Comparison of ENCODE assay signal across 2 cellular contexts in the genomic region with DNA sequence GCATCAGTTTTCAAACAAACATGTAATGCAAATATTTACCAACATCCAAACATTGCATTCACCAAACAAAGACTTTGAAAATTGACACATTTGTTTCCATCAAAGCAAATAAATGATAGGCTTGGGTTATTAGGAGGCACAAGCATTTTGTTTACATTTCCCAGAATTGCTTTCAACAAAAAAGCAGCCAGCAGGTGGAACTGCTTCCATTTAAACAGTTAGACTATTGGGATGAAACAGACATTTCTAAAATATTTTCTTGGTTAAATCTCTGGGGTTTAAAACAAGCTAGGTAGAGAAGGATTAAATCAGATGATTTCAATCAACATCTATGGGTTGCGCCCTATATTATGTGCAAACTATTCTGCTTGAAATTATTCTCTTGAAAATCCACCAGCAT.
TF ChIP-seq lines count a peak whose summit lies in the region.

No MANE protein-coding gene starts in this region.

TF ChIP-seq in HepG2, 621 proteins besides CTCF, POLR2A, EP300 and RAD21:
- TF ChIP-seq ZNF557 (CRISPR knock-in tag; IDR thresholded peaks at IDR 0.05) = no peak
- TF ChIP-seq STAG1 (CRISPR knock-in tag; IDR thresholded peaks at IDR 0.05) = peak; percentile 42

TF ChIP-seq in GM12878, 131 proteins besides CTCF, POLR2A, EP300 and RAD21:
- TF ChIP-seq ZNF24 (IDR thresholded peaks at IDR 0.05) = no peak
- TF ChIP-seq RBBP5 (conservative IDR thresholded peaks at IDR 0.05) = no peak
- TF ChIP-seq, protein P1, sequence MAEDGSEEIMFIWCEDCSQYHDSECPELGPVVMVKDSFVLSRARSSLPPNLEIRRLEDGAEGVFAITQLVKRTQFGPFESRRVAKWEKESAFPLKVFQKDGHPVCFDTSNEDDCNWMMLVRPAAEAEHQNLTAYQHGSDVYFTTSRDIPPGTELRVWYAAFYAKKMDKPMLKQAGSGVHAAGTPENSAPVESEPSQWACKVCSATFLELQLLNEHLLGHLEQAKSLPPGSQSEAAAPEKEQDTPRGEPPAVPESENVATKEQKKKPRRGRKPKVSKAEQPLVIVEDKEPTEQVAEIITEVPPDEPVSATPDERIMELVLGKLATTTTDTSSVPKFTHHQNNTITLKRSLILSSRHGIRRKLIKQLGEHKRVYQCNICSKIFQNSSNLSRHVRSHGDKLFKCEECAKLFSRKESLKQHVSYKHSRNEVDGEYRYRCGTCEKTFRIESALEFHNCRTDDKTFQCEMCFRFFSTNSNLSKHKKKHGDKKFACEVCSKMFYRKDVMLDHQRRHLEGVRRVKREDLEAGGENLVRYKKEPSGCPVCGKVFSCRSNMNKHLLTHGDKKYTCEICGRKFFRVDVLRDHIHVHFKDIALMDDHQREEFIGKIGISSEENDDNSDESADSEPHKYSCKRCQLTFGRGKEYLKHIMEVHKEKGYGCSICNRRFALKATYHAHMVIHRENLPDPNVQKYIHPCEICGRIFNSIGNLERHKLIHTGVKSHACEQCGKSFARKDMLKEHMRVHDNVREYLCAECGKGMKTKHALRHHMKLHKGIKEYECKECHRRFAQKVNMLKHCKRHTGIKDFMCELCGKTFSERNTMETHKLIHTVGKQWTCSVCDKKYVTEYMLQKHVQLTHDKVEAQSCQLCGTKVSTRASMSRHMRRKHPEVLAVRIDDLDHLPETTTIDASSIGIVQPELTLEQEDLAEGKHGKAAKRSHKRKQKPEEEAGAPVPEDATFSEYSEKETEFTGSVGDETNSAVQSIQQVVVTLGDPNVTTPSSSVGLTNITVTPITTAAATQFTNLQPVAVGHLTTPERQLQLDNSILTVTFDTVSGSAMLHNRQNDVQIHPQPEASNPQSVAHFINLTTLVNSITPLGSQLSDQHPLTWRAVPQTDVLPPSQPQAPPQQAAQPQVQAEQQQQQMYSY (CRISPR knock-in tag; IDR thresholded peaks at IDR 0.05) = no peak
- TF ChIP-seq EED (IDR thresholded peaks at IDR 0.05; ENCODE audit: low read depth) = no peak
- TF ChIP-seq, protein P2, sequence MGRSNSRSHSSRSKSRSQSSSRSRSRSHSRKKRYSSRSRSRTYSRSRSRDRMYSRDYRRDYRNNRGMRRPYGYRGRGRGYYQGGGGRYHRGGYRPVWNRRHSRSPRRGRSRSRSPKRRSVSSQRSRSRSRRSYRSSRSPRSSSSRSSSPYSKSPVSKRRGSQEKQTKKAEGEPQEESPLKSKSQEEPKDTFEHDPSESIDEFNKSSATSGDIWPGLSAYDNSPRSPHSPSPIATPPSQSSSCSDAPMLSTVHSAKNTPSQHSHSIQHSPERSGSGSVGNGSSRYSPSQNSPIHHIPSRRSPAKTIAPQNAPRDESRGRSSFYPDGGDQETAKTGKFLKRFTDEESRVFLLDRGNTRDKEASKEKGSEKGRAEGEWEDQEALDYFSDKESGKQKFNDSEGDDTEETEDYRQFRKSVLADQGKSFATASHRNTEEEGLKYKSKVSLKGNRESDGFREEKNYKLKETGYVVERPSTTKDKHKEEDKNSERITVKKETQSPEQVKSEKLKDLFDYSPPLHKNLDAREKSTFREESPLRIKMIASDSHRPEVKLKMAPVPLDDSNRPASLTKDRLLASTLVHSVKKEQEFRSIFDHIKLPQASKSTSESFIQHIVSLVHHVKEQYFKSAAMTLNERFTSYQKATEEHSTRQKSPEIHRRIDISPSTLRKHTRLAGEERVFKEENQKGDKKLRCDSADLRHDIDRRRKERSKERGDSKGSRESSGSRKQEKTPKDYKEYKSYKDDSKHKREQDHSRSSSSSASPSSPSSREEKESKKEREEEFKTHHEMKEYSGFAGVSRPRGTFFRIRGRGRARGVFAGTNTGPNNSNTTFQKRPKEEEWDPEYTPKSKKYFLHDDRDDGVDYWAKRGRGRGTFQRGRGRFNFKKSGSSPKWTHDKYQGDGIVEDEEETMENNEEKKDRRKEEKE (IDR thresholded peaks at IDR 0.05) = no peak
- TF ChIP-seq IKZF2 (IDR thresholded peaks at IDR 0.05) = no peak
- no peak for TF ChIP-seq MEF2A (IDR thresholded peaks at IDR 0.05; ENCODE audit: insufficient read depth, low read depth, low read length)
- no peak for TF ChIP-seq IKZF1 (conservative IDR thresholded peaks at IDR 0.05)
- no peak for TF ChIP-seq FOXM1 (IDR thresholded peaks at IDR 0.05; ENCODE audit: low read depth, low read length)
- no peak for TF ChIP-seq RUNX3 (IDR thresholded peaks at IDR 0.05; ENCODE audit: low read length)
- TF ChIP-seq SIX5 (IDR thresholded peaks at IDR 0.05; ENCODE audit: low read depth, low read length, severe bottlenecking) = no peak
- TF ChIP-seq ZZZ3 (IDR thresholded peaks at IDR 0.05; ENCODE audit: control insufficient read depth, insufficient read length, low read depth) = no peak
- no peak for TF ChIP-seq TCF3 (IDR thresholded peaks at IDR 0.05; ENCODE audit: borderline replicate concordance, insufficient read depth, low read depth, low read length)
- TF ChIP-seq, protein P3, sequence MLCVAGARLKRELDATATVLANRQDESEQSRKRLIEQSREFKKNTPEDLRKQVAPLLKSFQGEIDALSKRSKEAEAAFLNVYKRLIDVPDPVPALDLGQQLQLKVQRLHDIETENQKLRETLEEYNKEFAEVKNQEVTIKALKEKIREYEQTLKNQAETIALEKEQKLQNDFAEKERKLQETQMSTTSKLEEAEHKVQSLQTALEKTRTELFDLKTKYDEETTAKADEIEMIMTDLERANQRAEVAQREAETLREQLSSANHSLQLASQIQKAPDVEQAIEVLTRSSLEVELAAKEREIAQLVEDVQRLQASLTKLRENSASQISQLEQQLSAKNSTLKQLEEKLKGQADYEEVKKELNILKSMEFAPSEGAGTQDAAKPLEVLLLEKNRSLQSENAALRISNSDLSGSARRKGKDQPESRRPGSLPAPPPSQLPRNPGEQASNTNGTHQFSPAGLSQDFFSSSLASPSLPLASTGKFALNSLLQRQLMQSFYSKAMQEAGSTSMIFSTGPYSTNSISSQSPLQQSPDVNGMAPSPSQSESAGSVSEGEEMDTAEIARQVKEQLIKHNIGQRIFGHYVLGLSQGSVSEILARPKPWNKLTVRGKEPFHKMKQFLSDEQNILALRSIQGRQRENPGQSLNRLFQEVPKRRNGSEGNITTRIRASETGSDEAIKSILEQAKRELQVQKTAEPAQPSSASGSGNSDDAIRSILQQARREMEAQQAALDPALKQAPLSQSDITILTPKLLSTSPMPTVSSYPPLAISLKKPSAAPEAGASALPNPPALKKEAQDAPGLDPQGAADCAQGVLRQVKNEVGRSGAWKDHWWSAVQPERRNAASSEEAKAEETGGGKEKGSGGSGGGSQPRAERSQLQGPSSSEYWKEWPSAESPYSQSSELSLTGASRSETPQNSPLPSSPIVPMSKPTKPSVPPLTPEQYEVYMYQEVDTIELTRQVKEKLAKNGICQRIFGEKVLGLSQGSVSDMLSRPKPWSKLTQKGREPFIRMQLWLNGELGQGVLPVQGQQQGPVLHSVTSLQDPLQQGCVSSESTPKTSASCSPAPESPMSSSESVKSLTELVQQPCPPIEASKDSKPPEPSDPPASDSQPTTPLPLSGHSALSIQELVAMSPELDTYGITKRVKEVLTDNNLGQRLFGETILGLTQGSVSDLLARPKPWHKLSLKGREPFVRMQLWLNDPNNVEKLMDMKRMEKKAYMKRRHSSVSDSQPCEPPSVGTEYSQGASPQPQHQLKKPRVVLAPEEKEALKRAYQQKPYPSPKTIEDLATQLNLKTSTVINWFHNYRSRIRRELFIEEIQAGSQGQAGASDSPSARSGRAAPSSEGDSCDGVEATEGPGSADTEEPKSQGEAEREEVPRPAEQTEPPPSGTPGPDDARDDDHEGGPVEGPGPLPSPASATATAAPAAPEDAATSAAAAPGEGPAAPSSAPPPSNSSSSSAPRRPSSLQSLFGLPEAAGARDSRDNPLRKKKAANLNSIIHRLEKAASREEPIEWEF (IDR thresholded peaks at IDR 0.05; ENCODE audit: insufficient replicate concordance, low read depth, low read length) = no peak
- TF ChIP-seq RELA (IDR thresholded peaks at IDR 0.05; ENCODE audit: borderline replicate concordance, partially characterized antibody) = no peak
- no peak for TF ChIP-seq RAD51 (IDR thresholded peaks at IDR 0.05)
- no peak for TF ChIP-seq YY1 (IDR thresholded peaks at IDR 0.05; ENCODE audit: low read depth, low read length)
